In the genomic region with DNA sequence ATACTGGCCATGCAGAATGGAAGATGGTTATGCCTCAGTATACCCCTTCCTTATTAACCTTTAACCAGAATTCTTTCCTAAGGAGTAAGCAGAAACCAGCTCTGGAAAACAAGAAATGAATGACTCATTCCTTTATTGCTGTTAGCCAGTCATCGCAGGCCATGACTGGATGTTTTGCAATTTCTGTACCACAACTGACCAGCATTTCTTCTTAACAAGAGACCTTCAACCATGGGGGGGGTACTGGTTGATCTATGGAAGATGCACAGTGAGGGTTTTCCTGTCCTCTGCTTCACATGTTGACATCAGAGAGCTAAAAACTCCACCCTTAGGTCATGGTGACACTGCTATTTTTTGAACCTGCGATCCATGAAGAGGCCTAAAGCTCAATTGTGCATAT, we compare ENCODE assay signal across 1 cellular context.
A peak's percentile ranks its signal among the peaks of the same experiment; 100 is the strongest.
TF ChIP-seq lines count a peak whose summit lies in the region.

No MANE protein-coding gene starts in this region.

TF ChIP-seq in SK-N-SH, 30 proteins besides CTCF, POLR2A, EP300 and RAD21 (continued from another document):
- no peak for TF ChIP-seq FOXJ3 (CRISPR knock-in tag; IDR thresholded peaks at IDR 0.05)
- no peak for TF ChIP-seq USF1 (IDR thresholded peaks at IDR 0.05; ENCODE audit: borderline replicate concordance, low read depth)
- peak; percentile 8; the same call in 1 of the 2 replicates for TF ChIP-seq RXRA (IDR thresholded peaks at IDR 0.05; ENCODE audit: borderline replicate concordance, low read depth)
- no peak for TF ChIP-seq IRF3 (IDR thresholded peaks at IDR 0.05; ENCODE audit: low read depth, low read length)
- TF ChIP-seq GATA2 (CRISPR knock-in tag; IDR thresholded peaks at IDR 0.05): no peak
- no peak for TF ChIP-seq NFIC (IDR thresholded peaks at IDR 0.05; ENCODE audit: borderline replicate concordance)
- TF ChIP-seq ELF1 (IDR thresholded peaks at IDR 0.05): no peak
- TF ChIP-seq MXI1 (IDR thresholded peaks at IDR 0.05; ENCODE audit: low read depth, low read length): no peak
- no peak for TF ChIP-seq SIN3A (IDR thresholded peaks at IDR 0.05; ENCODE audit: borderline replicate concordance, low read depth, low read length)
- TF ChIP-seq, protein P1, sequence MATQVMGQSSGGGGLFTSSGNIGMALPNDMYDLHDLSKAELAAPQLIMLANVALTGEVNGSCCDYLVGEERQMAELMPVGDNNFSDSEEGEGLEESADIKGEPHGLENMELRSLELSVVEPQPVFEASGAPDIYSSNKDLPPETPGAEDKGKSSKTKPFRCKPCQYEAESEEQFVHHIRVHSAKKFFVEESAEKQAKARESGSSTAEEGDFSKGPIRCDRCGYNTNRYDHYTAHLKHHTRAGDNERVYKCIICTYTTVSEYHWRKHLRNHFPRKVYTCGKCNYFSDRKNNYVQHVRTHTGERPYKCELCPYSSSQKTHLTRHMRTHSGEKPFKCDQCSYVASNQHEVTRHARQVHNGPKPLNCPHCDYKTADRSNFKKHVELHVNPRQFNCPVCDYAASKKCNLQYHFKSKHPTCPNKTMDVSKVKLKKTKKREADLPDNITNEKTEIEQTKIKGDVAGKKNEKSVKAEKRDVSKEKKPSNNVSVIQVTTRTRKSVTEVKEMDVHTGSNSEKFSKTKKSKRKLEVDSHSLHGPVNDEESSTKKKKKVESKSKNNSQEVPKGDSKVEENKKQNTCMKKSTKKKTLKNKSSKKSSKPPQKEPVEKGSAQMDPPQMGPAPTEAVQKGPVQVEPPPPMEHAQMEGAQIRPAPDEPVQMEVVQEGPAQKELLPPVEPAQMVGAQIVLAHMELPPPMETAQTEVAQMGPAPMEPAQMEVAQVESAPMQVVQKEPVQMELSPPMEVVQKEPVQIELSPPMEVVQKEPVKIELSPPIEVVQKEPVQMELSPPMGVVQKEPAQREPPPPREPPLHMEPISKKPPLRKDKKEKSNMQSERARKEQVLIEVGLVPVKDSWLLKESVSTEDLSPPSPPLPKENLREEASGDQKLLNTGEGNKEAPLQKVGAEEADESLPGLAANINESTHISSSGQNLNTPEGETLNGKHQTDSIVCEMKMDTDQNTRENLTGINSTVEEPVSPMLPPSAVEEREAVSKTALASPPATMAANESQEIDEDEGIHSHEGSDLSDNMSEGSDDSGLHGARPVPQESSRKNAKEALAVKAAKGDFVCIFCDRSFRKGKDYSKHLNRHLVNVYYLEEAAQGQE (IDR thresholded peaks at IDR 0.05; ENCODE audit: low read depth, low read length): no peak
- no peak for TF ChIP-seq RFX5 (IDR thresholded peaks at IDR 0.05; ENCODE audit: low read length)
- no peak for TF ChIP-seq NRF1 (IDR thresholded peaks at IDR 0.05; ENCODE audit: low read depth, low read length)
- TF ChIP-seq, protein P2, sequence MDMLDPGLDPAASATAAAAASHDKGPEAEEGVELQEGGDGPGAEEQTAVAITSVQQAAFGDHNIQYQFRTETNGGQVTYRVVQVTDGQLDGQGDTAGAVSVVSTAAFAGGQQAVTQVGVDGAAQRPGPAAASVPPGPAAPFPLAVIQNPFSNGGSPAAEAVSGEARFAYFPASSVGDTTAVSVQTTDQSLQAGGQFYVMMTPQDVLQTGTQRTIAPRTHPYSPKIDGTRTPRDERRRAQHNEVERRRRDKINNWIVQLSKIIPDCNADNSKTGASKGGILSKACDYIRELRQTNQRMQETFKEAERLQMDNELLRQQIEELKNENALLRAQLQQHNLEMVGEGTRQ (IDR thresholded peaks at IDR 0.05; ENCODE audit: borderline replicate concordance, low read depth, low read length): no peak
- TF ChIP-seq SMC3 (IDR thresholded peaks at IDR 0.05; ENCODE audit: low read depth, low read length): no peak
- 0 out of 2 replicates have a peak, but pooled peaks have one; percentile 9 for TF ChIP-seq PBX3 (IDR thresholded peaks at IDR 0.05)
